ENCODE assay signal across 14 cellular contexts in genomic region chr3:42747581-42747980, GRCh38. TPM values are rescaled to one million over a fixed set of nuclear protein-coding genes. Genes with fewer than 3 reads are reported as not detected.
A peak's percentile ranks its signal among the peaks of the same experiment; 100 is the strongest.
DNase-seq lines count a peak whose midpoint lies in the region; TF ChIP-seq lines count a peak whose summit lies in the region.
"Had no signal": no experiment of that assay in that cellular context is flagged by ENCODE, and none has a peak within 500 bp of the region (broad histone marks: within the 10 kb centered on the region; RNA-seq: fewer than 3 reads in every experiment).

No MANE protein-coding gene starts in this region.

- no peak overlapping the region for H2BK12ac ChIP-seq in H9 (ENCODE audit: insufficient read length, low read depth, low read length)

- H3K4ac ChIP-seq in H9 (ENCODE audit: low read depth, low read length), result no peak overlapping the region

- intact Hi-C loops in activated CD4-positive, alpha-beta T cell treated with anti-CD3 and anti-CD28 coated beads, Interleukin-2, amount 10 ng/mL, durations not matched to agents 24 days and 14 days (cut with micrococcal nuclease), result loop anchor here (5.0 kb wide), 1 partner anchor 105 kb away; no protein-coding TSS in a partner anchor

- H3K27me3 Mint-ChIP-seq in H9 (ENCODE audit: low read depth) (peaks cover 18% of the 10 kb centered on the region), neural progenitor cell (ENCODE audit: insufficient read depth, low read depth) (peaks cover 5% of the 10 kb centered on the region)
- H3K27me3 Mint-ChIP-seq in activated CD4-positive, alpha-beta T cell treated with anti-CD3 and anti-CD28 coated beads, Interleukin-2, amount 10 ng/mL, durations not matched to agents 24 days and 14 days, result no peaks in the 10 kb centered on the region
- H3K27me3 Mint-ChIP-seq: naive B cell had no signal

- H3K79me1 ChIP-seq in H9 (ENCODE audit: insufficient read depth, low read depth, low read length, poor library complexity, severe bottlenecking), result no peaks in the 10 kb centered on the region

- H3K4me3 Mint-ChIP-seq in H9 (no peak overlapping the region), neural progenitor cell (no peak overlapping the region)
- no peak overlapping the region for H3K4me3 Mint-ChIP-seq in activated CD4-positive, alpha-beta T cell treated with anti-CD3 and anti-CD28 coated beads, Interleukin-2, amount 10 ng/mL, durations not matched to agents 24 days and 14 days
- H3K4me3 Mint-ChIP-seq: immature natural killer cell, naive B cell had no signal

- H3K14ac ChIP-seq in H9 (ENCODE audit: insufficient read depth, low read length), result no peak overlapping the region

- H3K27me3 ChIP-seq in H9 (ENCODE audit: insufficient read depth, low read length) (no peaks in the 10 kb centered on the region), neural progenitor cell (no peaks in the 10 kb centered on the region)
- H3K27me3 ChIP-seq in effector memory CD4-positive, alpha-beta T cell (replicated peaks; ENCODE audit: control insufficient read depth, insufficient read depth, low read length, poor library complexity, severe bottlenecking), result no peaks in the 10 kb centered on the region

- H4K91ac ChIP-seq in H9 (ENCODE audit: insufficient read length, low read depth, low read length), result no peak overlapping the region

- no peak overlapping the region for H3K56ac ChIP-seq in H9 (ENCODE audit: insufficient read length, low read depth, low read length)

- no peaks in the 10 kb centered on the region for H3K79me2 ChIP-seq in H9 (ENCODE audit: insufficient read depth, low read length)
- no peaks in the 10 kb centered on the region for H3K79me2 ChIP-seq in neural progenitor cell (ENCODE audit: low read depth)

- no peak overlapping the region for H3K27ac ChIP-seq in H9 (ENCODE audit: insufficient read length, low read depth, low read length)
- peak overlapping the region; percentile 3 for H3K27ac ChIP-seq in effector memory CD4-positive, alpha-beta T cell (ENCODE audit: insufficient read depth, low read length, poor library complexity, severe bottlenecking)
- H3K27ac ChIP-seq in neural progenitor cell, result no peak overlapping the region

- H3K9me3 Mint-ChIP-seq in H9, result no peaks in the 10 kb centered on the region
- H3K9me3 Mint-ChIP-seq in activated CD4-positive, alpha-beta T cell treated with anti-CD3 and anti-CD28 coated beads, Interleukin-2, amount 10 ng/mL, durations not matched to agents 24 days and 14 days, result no peaks in the 10 kb centered on the region
- H3K9me3 Mint-ChIP-seq in neural progenitor cell, result no peaks in the 10 kb centered on the region
- H3K9me3 Mint-ChIP-seq: immature natural killer cell, naive B cell had no signal

- H2BK120ac ChIP-seq in H9 (ENCODE audit: low read depth, low read length, poor library complexity, severe bottlenecking), result no peak overlapping the region

- no peak overlapping the region for H4K8ac ChIP-seq in H9 (replicated peaks; ENCODE audit: insufficient read length, low read depth, low read length)

- H2BK15ac ChIP-seq in H9 (ENCODE audit: low read depth, low read length), result no peak overlapping the region

- no peak overlapping the region for H2AK5ac ChIP-seq in H9 (ENCODE audit: insufficient read length, low read length)

- H3K18ac ChIP-seq in H9 (ENCODE audit: insufficient read length, low read depth, low read length), result no peak overlapping the region

- H3K23me2 ChIP-seq in H9 (ENCODE audit: insufficient read length, low read depth, low read length, poor library complexity, severe bottlenecking), result no peaks in the 10 kb centered on the region

- H2BK20ac ChIP-seq in H9 (ENCODE audit: low read depth, low read length, poor library complexity, severe bottlenecking), result no peak overlapping the region

- H3K9ac ChIP-seq in H9 (ENCODE audit: extremely low read depth, insufficient read length, low read length) (no peak overlapping the region), neural progenitor cell (no peak overlapping the region)

- no peaks in the 10 kb centered on the region for H3K36me3 ChIP-seq in effector memory CD4-positive, alpha-beta T cell (ENCODE audit: control insufficient read depth, insufficient read depth, low read length)
- no peaks in the 10 kb centered on the region for H3K36me3 ChIP-seq in neural progenitor cell

- H3K36me3 Mint-ChIP-seq in H9 (ENCODE audit: insufficient read depth in 1 of 3, low read depth in 3 of 3) (no peaks in the 10 kb centered on the region), neural progenitor cell (no peaks in the 10 kb centered on the region)
- no peaks in the 10 kb centered on the region for H3K36me3 Mint-ChIP-seq in activated CD4-positive, alpha-beta T cell treated with anti-CD3 and anti-CD28 coated beads, Interleukin-2, amount 10 ng/mL, durations not matched to agents 24 days and 14 days (ENCODE audit: low read depth)
- H3K36me3 Mint-ChIP-seq: naive B cell had no signal

- no peak overlapping the region for H3T11ph ChIP-seq in H9 (ENCODE audit: low read length)

- TF ChIP-seq CTCF in H9 (conservative IDR thresholded peaks at IDR 0.05) (no peak), neural progenitor cell (IDR thresholded peaks at IDR 0.05) (no peak)

- H3F3A ChIP-seq in neural progenitor cell (ENCODE audit: low read depth), result peaks cover 4% of the 10 kb centered on the region

- H2AFZ ChIP-seq in H9 (ENCODE audit: low read length) (no peak overlapping the region), neural progenitor cell (replicated peaks) (no peak overlapping the region)

- no peak overlapping the region for H4K5ac ChIP-seq in H9 (ENCODE audit: insufficient read length, low read depth, low read length)

- no peaks in the 10 kb centered on the region for H3K9me3 ChIP-seq in H9 (ENCODE audit: control insufficient read depth, low read depth, low read length)
- H3K9me3 ChIP-seq in effector memory CD4-positive, alpha-beta T cell (ENCODE audit: control insufficient read depth, low read length), result no peaks in the 10 kb centered on the region
- H3K9me3 ChIP-seq in neural progenitor cell (ENCODE audit: low read depth), result no peaks in the 10 kb centered on the region

- H3K23ac ChIP-seq in H9 (ENCODE audit: insufficient read length, low read depth, low read length), result no peak overlapping the region

- H4K20me1 ChIP-seq in H9 (ENCODE audit: control insufficient read depth, insufficient read depth, insufficient read length) (no peaks in the 10 kb centered on the region), neural progenitor cell (ENCODE audit: low read depth) (no peaks in the 10 kb centered on the region)

- no peak overlapping the region for H3K4me3 ChIP-seq in effector memory CD4-positive, alpha-beta T cell (ENCODE audit: insufficient read depth, low read depth, low read length, poor library complexity, severe bottlenecking)
- no peak overlapping the region for H3K4me3 ChIP-seq in neural progenitor cell

- H3K4me1 ChIP-seq in H9 (ENCODE audit: insufficient read depth, low read length), result no peaks in the 10 kb centered on the region
- peaks cover 22% of the 10 kb centered on the region for H3K4me1 ChIP-seq in effector memory CD4-positive, alpha-beta T cell (ENCODE audit: control insufficient read depth, insufficient read depth, low read length, poor library complexity, severe bottlenecking)
- peaks cover 16% of the 10 kb centered on the region for H3K4me1 ChIP-seq in neural progenitor cell

- H3K4me1 Mint-ChIP-seq in H9 (peaks cover 29 to 31% of the 10 kb centered on the region in 2 experiments), neural progenitor cell (peaks cover 13% of the 10 kb centered on the region)
- peaks cover 21% of the 10 kb centered on the region for H3K4me1 Mint-ChIP-seq in activated CD4-positive, alpha-beta T cell treated with anti-CD3 and anti-CD28 coated beads, Interleukin-2, amount 10 ng/mL, durations not matched to agents 24 days and 14 days
- H3K4me1 Mint-ChIP-seq: immature natural killer cell had no signal

- no peak overlapping the region for H3K27ac Mint-ChIP-seq in H9
- no peak overlapping the region for H3K27ac Mint-ChIP-seq in activated CD4-positive, alpha-beta T cell treated with anti-CD3 and anti-CD28 coated beads, Interleukin-2, amount 10 ng/mL, durations not matched to agents 24 days and 14 days
- no peak overlapping the region for H3K27ac Mint-ChIP-seq in neural progenitor cell
- H3K27ac Mint-ChIP-seq: immature natural killer cell, naive B cell had no signal

- H3K4me2 ChIP-seq in H9 (ENCODE audit: insufficient read depth, insufficient read length, low read length) (no peak overlapping the region), neural progenitor cell (no peak overlapping the region)

- DNase-seq in H9 (peak; percentile 6), medulla oblongata (ENCODE audit: extremely low spot score) (no peak), neural progenitor cell (ENCODE audit: low spot score) (no peak), iPS-NIHi7 (ENCODE audit: extremely low spot score) (no peak)
- DNase-seq in activated CD4-positive, alpha-beta T cell treated with anti-CD3 and anti-CD28 coated beads, Interleukin-2, amount 10 ng/mL, durations not matched to agents 24 days and 14 days, result peak; percentile 79
- DNase-seq in effector memory CD4-positive, alpha-beta T cell, result peak in 1 of 3 donors; percentile 8
- peak; percentile 17 for DNase-seq in stimulated activated CD4-positive, alpha-beta T cell treated with anti-CD3 and anti-CD28 coated beads, Interleukin-4, amount 100 ng/mL, for 24 hours
- DNase-seq: H7, immature natural killer cell, naive B cell, NCI-H1092 treated with DMSO at 0.1 percent for 48 hours, NCI-H526, SHP77, small intestine had no signal

- WGBS in H9 (ENCODE audit: extremely low coverage, insufficient read length, low lambda C conversion rate), result no CpG with 5 or more reads among the region's 6 CpGs

- no peak overlapping the region for H2BK5ac ChIP-seq in H9 (ENCODE audit: insufficient read length, low read length)

RNA-seq across cellular contexts. Expression of gene CCDC13, which starts 25.5 kb away (rescaled TPM):
- total RNA-seq in H9 (2021) (not detected in 2 replicates), neural progenitor cell (ENCODE audit: low replicate concordance) (1.1 TPM in 1 of 2 replicates, not detected in the other)
- total RNA-seq in activated CD4-positive, alpha-beta T cell treated with anti-CD3 and anti-CD28 coated beads, Interleukin-2, amount 10 ng/mL, durations not matched to agents 24 days and 14 days, result 0.16 TPM in 1 of 2 replicates, not detected in the other

RNA-seq across cellular contexts. Expression of gene HHATL, which starts 45.0 kb away (rescaled TPM):
- total RNA-seq in H9 (2021) (0.46 TPM in 1 of 2 replicates, not detected in the other), neural progenitor cell (ENCODE audit: low replicate concordance) (not detected in 2 replicates)
- not detected in 2 replicates for total RNA-seq in activated CD4-positive, alpha-beta T cell treated with anti-CD3 and anti-CD28 coated beads, Interleukin-2, amount 10 ng/mL, durations not matched to agents 24 days and 14 days
- total RNA-seq: H7 had no signal

RNA-seq across cellular contexts. Expression of gene HIGD1A, which starts 56.7 kb away (rescaled TPM):
- total RNA-seq in H9 (2021), result 77.6 and 84.2 TPM in 2 replicates
- total RNA-seq in activated CD4-positive, alpha-beta T cell treated with anti-CD3 and anti-CD28 coated beads, Interleukin-2, amount 10 ng/mL, durations not matched to agents 24 days and 14 days, result 88.6 and 91.6 TPM in 2 replicates
- 110 and 181 TPM in 2 replicates for total RNA-seq in neural progenitor cell (ENCODE audit: low replicate concordance)

Comparison
In these comparisons a context has a peak if more than half of its experiments do, and no peak if none do; other contexts are left out.
1. DNase-seq: peak in H9 (single experiment), activated CD4-positive, alpha-beta T cell treated with anti-CD3 and anti-CD28 coated beads, Interleukin-2, amount 10 ng/mL, durations not matched to agents 24 days and 14 days (single experiment) and stimulated activated CD4-positive, alpha-beta T cell treated with anti-CD3 and anti-CD28 coated beads, Interleukin-4, amount 100 ng/mL, for 24 hours (single experiment); none in medulla oblongata (single experiment), neural progenitor cell (single experiment) and iPS-NIHi7 (single experiment).